15 cellular contexts compared by ENCODE assay signal in genomic region chr13:77519808-77520207, GRCh38. TPM values are rescaled to one million over a fixed set of nuclear protein-coding genes. Genes with fewer than 3 reads are reported as not detected.
"Had no signal": no experiment of that assay in that cellular context is flagged by ENCODE, and none has a peak within 500 bp of the region (broad histone marks: within the 10 kb centered on the region; RNA-seq: fewer than 3 reads in every experiment).

No MANE protein-coding gene starts in this region.

- H3K4me3 ChIP-seq: adrenal gland, body of pancreas, neural progenitor cell, ovary, stomach, thoracic aorta had no signal

- H3K27ac Mint-ChIP-seq: neural progenitor cell had no signal

- H3K27ac ChIP-seq: adrenal gland, body of pancreas, neural progenitor cell, ovary, stomach, thoracic aorta had no signal

- H3K36me3 Mint-ChIP-seq: mesothelial cell of epicardium, neural progenitor cell had no signal

- H3K9me3 ChIP-seq: adrenal gland, body of pancreas, ovary, stomach, thoracic aorta had no signal

- H3K4me1 Mint-ChIP-seq: neural progenitor cell had no signal

- H3K9ac ChIP-seq: neural progenitor cell had no signal

- H3K36me3 ChIP-seq: adrenal gland, neural progenitor cell, ovary, stomach, thoracic aorta had no signal

- H3K4me3 Mint-ChIP-seq: mesothelial cell of epicardium, neural progenitor cell had no signal

- H3K4me1 ChIP-seq: adrenal gland, body of pancreas had no signal

- H2AFZ ChIP-seq: neural progenitor cell had no signal

- DNase-seq: activated naive CD4-positive, alpha-beta T cell treated with anti-CD3 and anti-CD28 coated beads, Interleukin-2, amount 50 U/mL, for 16 hours; adrenal gland; body of pancreas; ovary; retina; stimulated activated CD4-positive, alpha-beta T cell treated with anti-CD3 and anti-CD28 coated beads, Interleukin-15, amount 100 ng/mL, for 24 hours; stimulated activated CD4-positive, alpha-beta T cell treated with anti-CD3 and anti-CD28 coated beads, Interleukin-4, amount 100 ng/mL, for 24 hours; stomach; T-helper 2 cell had no signal

- H3K4me2 ChIP-seq: neural progenitor cell had no signal

- ATAC-seq: body of pancreas had no signal

- H3K9me3 Mint-ChIP-seq: mesothelial cell of epicardium, neural progenitor cell had no signal

- H3K27me3 ChIP-seq: adrenal gland, body of pancreas, neural progenitor cell, ovary, stomach had no signal

RNA-seq across cellular contexts. Expression of gene SCEL, which starts 15.7 kb away (rescaled TPM):
- total RNA-seq: body of pancreas, liver, mesothelial cell of epicardium, myocyte, ovary had no signal
- polyA plus RNA-seq: urinary bladder had no signal
